Comparison of ENCODE assay signal across 8 cellular contexts in genomic region chr11:10305964-10306918, GRCh38. TPM values are rescaled to one million over a fixed set of nuclear protein-coding genes. Genes with fewer than 3 reads are reported as not detected.
DNase-seq lines count a peak whose midpoint lies in the region; ATAC-seq, FAIRE-seq and TF ChIP-seq lines count a peak whose summit lies in the region.

No MANE protein-coding gene starts in this region.

- no peaks in the 10 kb centered on the region for H4K20me1 ChIP-seq in KMS-11 (ENCODE audit: insufficient read depth)

- peak overlapping the region; percentile 64 for H3K4me3 ChIP-seq in Caco-2 (ENCODE audit: low read depth, low read length)
- no peak overlapping the region for H3K4me3 ChIP-seq in KMS-11 (IDR thresholded peaks at IDR 0.05; ENCODE audit: insufficient read depth, low read depth, low read length)
- H3K4me3 ChIP-seq in kidney (ENCODE audit: low read length in 2 of 2), result peak overlapping the region; percentile 94

- peaks cover 71% of the 10 kb centered on the region for H3K36me3 Mint-ChIP-seq in Caco-2 (ENCODE audit: insufficient read depth, unreplicated experiment)
- no peaks in the 10 kb centered on the region for H3K36me3 Mint-ChIP-seq in stimulated activated naive CD8-positive, alpha-beta T cell treated with anti-CD3 and anti-CD28 coated beads, Interleukin-15, Interleukin-2, amounts not matched to agents 100 ng/mL and 50 ng/mL, for 24 hours (ENCODE audit: low read depth)

- ATAC-seq in HG03139 (IDR thresholded peaks at IDR 0.05; ENCODE audit: unreplicated experiment) (no peak), GM21717 (IDR thresholded peaks at IDR 0.05; ENCODE audit: unreplicated experiment) (no peak)

- POLR2A ChIA-PET in Caco-2 (lab: Charles Lee), result interaction anchor here (0.6 to 2.9 kb wide), 6 partner anchors 13 to 1059 kb away, joined by 3 to 16 read pairs (median 3); partner anchors contain the start of gene SBF2

- TSS peak; percentile 67 for BruUV-seq in Caco-2 (replicated peaks; lab: Mats Ljungman, UMichigan)

- H3K27ac Mint-ChIP-seq in Caco-2 (ENCODE audit: unreplicated experiment), result peak overlapping the region; percentile 81
- H3K27ac Mint-ChIP-seq in stimulated activated naive CD8-positive, alpha-beta T cell treated with anti-CD3 and anti-CD28 coated beads, Interleukin-15, Interleukin-2, amounts not matched to agents 100 ng/mL and 50 ng/mL, for 24 hours, result no peak overlapping the region

- H3K79me2 ChIP-seq in KMS-11 (ENCODE audit: insufficient read depth, low read depth), result no peaks in the 10 kb centered on the region

- no peak overlapping the region for H3K27ac ChIP-seq in KMS-11
- H3K27ac ChIP-seq in kidney (ENCODE audit: low read depth in 2 of 2, low read length in 2 of 2), result peak overlapping the region; percentile 99

- H3K4me1 Mint-ChIP-seq in Caco-2 (ENCODE audit: low read depth, unreplicated experiment), result peaks cover 37% of the 10 kb centered on the region
- H3K4me1 Mint-ChIP-seq in stimulated activated naive CD8-positive, alpha-beta T cell treated with anti-CD3 and anti-CD28 coated beads, Interleukin-15, Interleukin-2, amounts not matched to agents 100 ng/mL and 50 ng/mL, for 24 hours (ENCODE audit: low read depth), result peaks cover 72% of the 10 kb centered on the region

- H3K27me3 Mint-ChIP-seq in Caco-2 (ENCODE audit: insufficient read depth, unreplicated experiment), result peaks cover 3% of the 10 kb centered on the region
- peaks cover 52% of the 10 kb centered on the region for H3K27me3 Mint-ChIP-seq in stimulated activated naive CD8-positive, alpha-beta T cell treated with anti-CD3 and anti-CD28 coated beads, Interleukin-15, Interleukin-2, amounts not matched to agents 100 ng/mL and 50 ng/mL, for 24 hours

- H3K4me1 ChIP-seq in Caco-2 (peaks cover 33% of the 10 kb centered on the region), KMS-11 (ENCODE audit: low read depth, poor library complexity, severe bottlenecking) (peaks cover 63% of the 10 kb centered on the region), kidney (ENCODE audit: control insufficient read depth in 1 of 2, insufficient read depth in 1 of 2, low read depth in 1 of 2, low read length in 2 of 2) (peaks cover 7 to 19% of the 10 kb centered on the region in 2 donors)

- TF ChIP-seq CTCF in Caco-2 (IDR thresholded peaks at IDR 0.05; ENCODE audit: insufficient read depth in 1 of 2, low read depth in 1 of 2, low read length in 1 of 2, severe bottlenecking in 1 of 2, unreplicated experiment in 1 of 2) (no peak), KMS-11 (conservative IDR thresholded peaks at IDR 0.05; ENCODE audit: low read depth, low read length) (no peak), kidney (IDR thresholded peaks at IDR 0.05; ENCODE audit: borderline replicate concordance, extremely low read depth, insufficient read depth) (no peak)

- CTCF ChIA-PET in Caco-2 (lab: Charles Lee), result interaction anchor here (1.6 to 4.5 kb wide), 3 partner anchors 20 to 99 kb away, joined by 14 to 44 read pairs (median 34); no protein-coding TSS in a partner anchor

- no peaks in the 10 kb centered on the region for H3K9me3 Mint-ChIP-seq in Caco-2 (ENCODE audit: unreplicated experiment)
- no peaks in the 10 kb centered on the region for H3K9me3 Mint-ChIP-seq in stimulated activated naive CD8-positive, alpha-beta T cell treated with anti-CD3 and anti-CD28 coated beads, Interleukin-15, Interleukin-2, amounts not matched to agents 100 ng/mL and 50 ng/mL, for 24 hours

- H3K9me3 ChIP-seq in Caco-2 (no peaks in the 10 kb centered on the region), kidney (ENCODE audit: control insufficient read depth in 1 of 2, low read length in 2 of 2) (no peaks in the 10 kb centered on the region)

- H3K9ac ChIP-seq in KMS-11, result no peak overlapping the region
- peak overlapping the region; percentile 95 to 99 for H3K9ac ChIP-seq in kidney (ENCODE audit: low read length in 2 of 2)

- H3K4me2 ChIP-seq in KMS-11, result peak overlapping the region; percentile 63

- no peaks in the 10 kb centered on the region for H3K27me3 ChIP-seq in Caco-2 (replicated peaks; ENCODE audit: control insufficient read depth, insufficient read depth, low read length)
- peaks cover 52% of the 10 kb centered on the region for H3K27me3 ChIP-seq in KMS-11 (ENCODE audit: insufficient read depth, low read depth)

- peak in 1 of 2 experiments; percentile 40 for DNase-seq in Caco-2
- peak; percentile 60 for DNase-seq in astrocyte of the hippocampus (ENCODE audit: low read depth, low spot score)
- DNase-seq in kidney, result peak; percentile 83
- DNase-seq in CD1c-positive myeloid dendritic cell (ENCODE audit: extremely low spot score), result no peak

- peak overlapping the region; percentile 86; the same call in 1 of the 2 replicates for H2AFZ ChIP-seq in KMS-11 (ENCODE audit: low read depth)

- H3K4me3 Mint-ChIP-seq in Caco-2 (ENCODE audit: unreplicated experiment), result peak overlapping the region; percentile 85
- peak overlapping the region; percentile 89 for H3K4me3 Mint-ChIP-seq in stimulated activated naive CD8-positive, alpha-beta T cell treated with anti-CD3 and anti-CD28 coated beads, Interleukin-15, Interleukin-2, amounts not matched to agents 100 ng/mL and 50 ng/mL, for 24 hours

- intact Hi-C loops in Caco-2 (cut with micrococcal nuclease; ENCODE audit: unreplicated experiment) (loop anchor here (5.0 kb wide), 2 partner anchors 46 to 449 kb away; no protein-coding TSS in a partner anchor), kidney (cut with DNase I) (loop anchor here (10.0 kb wide), 2 partner anchors 91 to 321 kb away; no protein-coding TSS in a partner anchor)

- H3K36me3 ChIP-seq in Caco-2 (ENCODE audit: control insufficient read depth, insufficient read depth, low read length) (0 out of 2 replicates have a peak, but pooled peaks cover 2% of the 10 kb centered on the region), KMS-11 (ENCODE audit: insufficient read depth) (no peaks in the 10 kb centered on the region), kidney (ENCODE audit: control insufficient read depth in 1 of 2, insufficient read depth in 2 of 2, low read length in 2 of 2) (no peaks in the 10 kb centered on the region)

- FAIRE-seq in kidney (lab: Jason Lieb, UNC), result no peak

RNA-seq across cellular contexts. Expression of gene ADM, which starts 1.4 kb away (rescaled TPM):
- 114 and 127 TPM in 2 replicates for total RNA-seq in Caco-2 (2022)
- total RNA-seq in kidney, result 14.4 TPM
- polyA plus RNA-seq in kidney (ENCODE audit: insufficient read depth, low read depth, low replicate concordance), result 80.9 TPM

RNA-seq across cellular contexts. Expression of gene SBF2, which starts 12.2 kb away (rescaled TPM):
- total RNA-seq in Caco-2 (2022) (56.5 and 72.2 TPM in 2 replicates), kidney (55.4 TPM)
- 13.1 TPM for polyA plus RNA-seq in kidney (ENCODE audit: insufficient read depth, low read depth, low replicate concordance)
